In the genomic region with DNA sequence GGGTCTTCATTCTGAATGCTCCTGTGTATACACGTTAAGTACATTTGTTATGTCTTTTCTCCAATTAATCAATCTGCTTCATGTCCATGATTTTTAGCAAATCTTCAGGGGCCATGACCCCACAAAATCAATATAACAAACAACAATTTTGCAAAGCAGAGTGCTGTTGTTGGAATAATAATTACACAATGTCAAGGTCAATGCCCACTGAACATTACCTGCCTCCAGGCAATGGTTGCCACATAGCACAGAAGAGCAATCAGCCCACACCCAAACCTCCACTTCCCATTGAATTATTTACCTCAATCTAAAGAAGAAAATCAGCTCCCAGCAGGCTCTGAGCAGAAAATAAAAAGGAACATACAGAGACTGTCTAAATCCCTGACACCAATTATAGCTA, we compare ENCODE assay signal across 11 cellular contexts.
"Had no signal": no experiment of that assay in that cellular context is flagged by ENCODE, and none has a peak within 500 bp of the region (broad histone marks: within the 10 kb centered on the region; RNA-seq: fewer than 3 reads in every experiment).

No MANE protein-coding gene starts in this region.

- H2AFZ ChIP-seq: GM23248, GM23338 had no signal

- FAIRE-seq: H1, H54 had no signal

- H3K27ac ChIP-seq: GM23248 had no signal

- H3K36me3 ChIP-seq: HAP-1 had no signal

- H3K9me3 ChIP-seq: HAP-1 had no signal

- H3K9ac ChIP-seq: GM23248 had no signal

- DNase-seq: GM23248, GOT3, H7, H9, HCEC 1CT, HFFc6 had no signal

- H3K4me1 ChIP-seq: HAP-1 had no signal

- H3K4me3 ChIP-seq: GM23248, GM23338, HAP-1 had no signal

- ATAC-seq: GM23338, HCT116 had no signal

- H3K4me2 ChIP-seq: GM23338 had no signal
